ENCODE assay signal across 8 cellular contexts in the genomic region with DNA sequence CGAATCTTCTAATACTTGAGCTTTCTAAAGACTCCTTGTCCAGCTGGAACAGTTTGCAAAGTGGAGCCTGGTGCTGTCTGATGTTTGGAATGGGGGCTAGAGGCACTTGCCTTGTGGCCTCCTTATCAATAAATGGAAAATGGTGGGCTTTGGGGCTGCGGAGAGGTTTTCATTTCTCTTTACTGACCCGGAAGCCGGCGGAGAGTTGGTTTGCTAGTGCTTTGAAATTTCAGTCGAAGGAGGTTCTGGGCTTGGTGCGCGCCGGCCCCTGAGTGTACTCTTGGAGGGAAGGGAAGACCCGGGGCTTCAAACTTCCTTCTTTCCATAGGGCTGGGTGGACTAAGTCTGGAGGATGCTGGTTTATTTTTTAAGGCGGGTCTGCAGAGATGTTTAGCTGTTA. TPM values are rescaled to one million over a fixed set of nuclear protein-coding genes. Genes with fewer than 3 reads are reported as not detected.
DNase-seq lines count a peak whose midpoint lies in the region; ATAC-seq and TF ChIP-seq lines count a peak whose summit lies in the region.

No MANE protein-coding gene starts in this region.

- peak; percentile 27 for DNase-seq in AG08396 (ENCODE audit: low spot score)
- peak; percentile 33 for DNase-seq in H9
- DNase-seq in SKM-1 (lab: John Stamatoyannopoulos, UW; ENCODE audit: unreplicated experiment), result peak; percentile 39
- DNase-seq in kidney tubule cell (ENCODE audit: low spot score), result peak; percentile 23
- DNase-seq in stimulated activated CD4-positive, alpha-beta T cell treated with anti-CD3 and anti-CD28 coated beads, TNF-alpha, amount 100 ng/mL, for 48 hours (ENCODE audit: low read depth in 3 of 3), result peak in 2 of 3 donors; percentile 8 to 10
- DNase-seq in NCI-H1092 treated with DMSO at 0.1 percent for 48 hours (lab: John Stamatoyannopoulos, UW), result no peak

- peaks cover 29 to 35% of the 10 kb centered on the region in 2 experiments for H3K9me3 Mint-ChIP-seq in H9
- H3K9me3 Mint-ChIP-seq in brain, result peaks cover 0 to 11% (median 3%) of the 10 kb centered on the region in 5 experiments

- WGBS in H9 (ENCODE audit: extremely low coverage, insufficient read length, low lambda C conversion rate), result no CpG with 5 or more reads among the region's 11 CpGs

- H4K5ac ChIP-seq in H9 (ENCODE audit: insufficient read length, low read depth, low read length), result no peak overlapping the region

- H2AK5ac ChIP-seq in H9 (ENCODE audit: insufficient read length, low read length), result no peak overlapping the region

- peak overlapping the region; percentile 53 for H3K4me2 ChIP-seq in H9 (ENCODE audit: insufficient read depth, insufficient read length, low read length)

- no peak for TF ChIP-seq CTCF in H9 (conservative IDR thresholded peaks at IDR 0.05)
- TF ChIP-seq CTCF in brain (conservative IDR thresholded peaks at IDR 0.05), result no peak

- H3K56ac ChIP-seq in H9 (ENCODE audit: insufficient read length, low read depth, low read length), result no peak overlapping the region

- H3K14ac ChIP-seq in H9 (ENCODE audit: insufficient read depth, low read length), result no peak overlapping the region

- no peak overlapping the region for H3T11ph ChIP-seq in H9 (ENCODE audit: low read length)

- H3K79me1 ChIP-seq in H9 (ENCODE audit: insufficient read depth, low read depth, low read length, poor library complexity, severe bottlenecking), result no peaks in the 10 kb centered on the region

- no peaks in the 10 kb centered on the region for H3K27me3 ChIP-seq in H9 (ENCODE audit: insufficient read depth, low read length)

- no peaks in the 10 kb centered on the region for H4K20me1 ChIP-seq in H9 (ENCODE audit: control insufficient read depth, insufficient read depth, insufficient read length)

- H2BK120ac ChIP-seq in H9 (ENCODE audit: low read depth, low read length, poor library complexity, severe bottlenecking), result no peak overlapping the region

- no peak overlapping the region for H3K18ac ChIP-seq in H9 (ENCODE audit: insufficient read length, low read depth, low read length)

- H3K9ac ChIP-seq in H9 (ENCODE audit: extremely low read depth, insufficient read length, low read length), result peak overlapping the region; percentile 10

- H2AFZ ChIP-seq in H9 (ENCODE audit: low read length), result no peak overlapping the region

- peaks cover 2% of the 10 kb centered on the region; the same call in 1 of the 2 replicates for H3K4me1 ChIP-seq in H9 (ENCODE audit: insufficient read depth, low read length)

- H3K79me2 ChIP-seq in H9 (ENCODE audit: insufficient read depth, low read length), result peaks cover 19% of the 10 kb centered on the region; the same call in 1 of the 2 replicates

- no peak overlapping the region for H4K91ac ChIP-seq in H9 (ENCODE audit: insufficient read length, low read depth, low read length)

- H3K27me3 Mint-ChIP-seq in H9 (ENCODE audit: low read depth) (peaks cover 9% of the 10 kb centered on the region), brain (peaks cover 6% of the 10 kb centered on the region)

- H3K23ac ChIP-seq in H9 (ENCODE audit: insufficient read length, low read depth, low read length), result no peak overlapping the region

- H2BK12ac ChIP-seq in H9 (ENCODE audit: insufficient read length, low read depth, low read length), result no peak overlapping the region

- ATAC-seq in HG02970 (IDR thresholded peaks at IDR 0.05; ENCODE audit: low FRiP score, unreplicated experiment), result no peak

- no peak overlapping the region for H4K8ac ChIP-seq in H9 (replicated peaks; ENCODE audit: insufficient read length, low read depth, low read length)

- peaks cover 3% of the 10 kb centered on the region for H3K9me3 ChIP-seq in H9 (ENCODE audit: control insufficient read depth, low read depth, low read length)

- H3K4ac ChIP-seq in H9 (ENCODE audit: low read depth, low read length), result no peak overlapping the region

- no peak overlapping the region for H2BK15ac ChIP-seq in H9 (ENCODE audit: low read depth, low read length)

- H3K4me1 Mint-ChIP-seq in H9 (peaks cover 21 to 24% of the 10 kb centered on the region in 2 experiments), brain (peaks cover 52% of the 10 kb centered on the region)

- H2BK20ac ChIP-seq in H9 (ENCODE audit: low read depth, low read length, poor library complexity, severe bottlenecking), result no peak overlapping the region

- H3K36me3 Mint-ChIP-seq in H9 (ENCODE audit: insufficient read depth in 1 of 3, low read depth in 3 of 3) (peaks cover 21 to 27% (median 24%) of the 10 kb centered on the region in 3 experiments), brain (peaks cover 6% of the 10 kb centered on the region)

- no peak overlapping the region for H3K27ac ChIP-seq in H9 (ENCODE audit: insufficient read length, low read depth, low read length)

- H3K27ac Mint-ChIP-seq in H9 (peak overlapping the region; percentile 45 to 80 (median 49); a peak in 2 of 7 replicates), brain (peak overlapping the region; percentile 75 to 95 (median 90))

- H3K23me2 ChIP-seq in H9 (ENCODE audit: insufficient read length, low read depth, low read length, poor library complexity, severe bottlenecking), result peaks cover 12% of the 10 kb centered on the region

- H2BK5ac ChIP-seq in H9 (ENCODE audit: insufficient read length, low read length), result no peak overlapping the region

- peak overlapping the region; percentile 90 to 95 for H3K4me3 Mint-ChIP-seq in H9
- peak overlapping the region; percentile 96 to 99 (median 97) for H3K4me3 Mint-ChIP-seq in brain

RNA-seq across cellular contexts. Expression of gene RPIA, which starts 0.7 kb away (rescaled TPM):
- total RNA-seq in H9 (2021), result 17.3 and 18.6 TPM in 2 replicates
- polyA plus RNA-seq in brain (ENCODE audit: insufficient read depth, low read depth, low replicate concordance), result 16.0 TPM
